ENCODE assay signal across 32 cellular contexts in genomic region chr5:59731829-59732228, GRCh38.
"Had no signal": no experiment of that assay in that cellular context is flagged by ENCODE, and none has a peak within 500 bp of the region (broad histone marks: within the 10 kb centered on the region; RNA-seq: fewer than 3 reads in every experiment).

No MANE protein-coding gene starts in this region.

- ATAC-seq: naive thymus-derived CD4-positive, alpha-beta T cell; natural killer cell; psoas muscle; right cardiac atrium; sciatic nerve; stimulated activated memory B cell treated with anti-CD40 and anti-IgM and Interleukin-4, amounts not matched to agents 10 μg/mL and 1 μg/mL and 100 μg/mL, for 72 hours; stimulated activated naive CD8-positive, alpha-beta T cell treated with anti-CD3 and anti-CD28 coated beads, Interleukin-15, amount 100 ng/mL, for 72 hours; stimulated activated naive CD8-positive, alpha-beta T cell treated with anti-CD3 and anti-CD28 coated beads, Interleukin-15, Interleukin-2, amounts not matched to agents 100 U/mL and 50 U/mL, for 24 hours; upper lobe of right lung had no signal

- DNase-seq: naive thymus-derived CD4-positive, alpha-beta T cell; natural killer cell; occipital lobe; ovary; posterior cingulate gyrus; psoas muscle; right cardiac atrium; spleen; stimulated activated CD4-positive, alpha-beta T cell treated with anti-CD3 and anti-CD28 coated beads, Interleukin-12 subunit alpha, Interleukin-12 subunit beta, amount 100 ng/mL, for 4 hours; stimulated activated CD4-positive, alpha-beta T cell treated with anti-CD3 and anti-CD28 coated beads, Interleukin-1b, Interleukin-23, amount 100 ng/mL, for 48 hours; stimulated activated CD4-positive, alpha-beta T cell treated with anti-CD3 and anti-CD28 coated beads, Interleukin-4, amount 100 ng/mL, for 1 hour; stimulated activated CD4-positive, alpha-beta T cell treated with anti-CD3 and anti-CD28 coated beads, Interleukin-4, amount 100 ng/mL, for 4 hours; stimulated activated CD8-positive, alpha-beta memory T cell treated with anti-CD3 and anti-CD28 coated beads, Interleukin-4, amount 100 ng/mL, for 48 hours; stimulated activated naive CD4-positive, alpha-beta T cell; stimulated activated naive CD8-positive, alpha-beta T cell treated with anti-CD3 and anti-CD28 coated beads, Interleukin-15, amount 100 ng/mL, for 72 hours; stimulated activated naive CD8-positive, alpha-beta T cell treated with anti-CD3 and anti-CD28 coated beads, Interleukin-15, Interleukin-2, amounts not matched to agents 100 U/mL and 50 U/mL, for 24 hours; substantia nigra; testis; tibial artery; transverse colon; upper lobe of right lung; uterus had no signal

- H3K4me1 Mint-ChIP-seq: naive thymus-derived CD4-positive, alpha-beta T cell; natural killer cell; stimulated activated naive CD8-positive, alpha-beta T cell treated with anti-CD3 and anti-CD28 coated beads, Interleukin-15, amount 100 ng/mL, for 72 hours had no signal

- H3K9me3 Mint-ChIP-seq: naive thymus-derived CD4-positive, alpha-beta T cell; natural killer cell; nephron; neural progenitor cell; stimulated activated memory B cell treated with anti-CD40 and anti-IgM and Interleukin-4, amounts not matched to agents 10 μg/mL and 1 μg/mL and 100 μg/mL, for 72 hours; stimulated activated naive CD8-positive, alpha-beta T cell treated with anti-CD3 and anti-CD28 coated beads, Interleukin-15, amount 100 ng/mL, for 72 hours; type B pancreatic cell had no signal

- H3K27me3 ChIP-seq: neural progenitor cell, ovary, spleen, suprapubic skin, testis, tibial artery, transverse colon, upper lobe of right lung, uterus had no signal

- H3K4me2 ChIP-seq: neural progenitor cell, smooth muscle cell had no signal

- H3K27me3 Mint-ChIP-seq: progenitor cell of endocrine pancreas; stimulated activated memory B cell treated with anti-CD40 and anti-IgM and Interleukin-4, amounts not matched to agents 10 μg/mL and 1 μg/mL and 100 μg/mL, for 72 hours; stimulated activated naive CD8-positive, alpha-beta T cell treated with anti-CD3 and anti-CD28 coated beads, Interleukin-15, amount 100 ng/mL, for 72 hours had no signal

- H3K4me1 ChIP-seq: parathyroid adenoma, psoas muscle, spleen, suprapubic skin, testis, tibial artery, transverse colon, upper lobe of right lung, uterus had no signal

- H3K4me3 ChIP-seq: neural progenitor cell, ovary, psoas muscle, skin epidermis, smooth muscle cell, spleen, suprapubic skin, testis, tibial artery, transverse colon, upper lobe of right lung, uterus had no signal

- H3K27ac ChIP-seq: neural progenitor cell, ovary, parathyroid adenoma, psoas muscle, spleen, suprapubic skin, testis, tibial artery, transverse colon, upper lobe of right lung, uterus had no signal

- H3K9ac ChIP-seq: neural progenitor cell, parathyroid adenoma had no signal

- H3K27ac Mint-ChIP-seq: naive thymus-derived CD4-positive, alpha-beta T cell; natural killer cell; nephron; neural progenitor cell; progenitor cell of endocrine pancreas; stimulated activated memory B cell treated with anti-CD40 and anti-IgM and Interleukin-4, amounts not matched to agents 10 μg/mL and 1 μg/mL and 100 μg/mL, for 72 hours; stimulated activated naive CD8-positive, alpha-beta T cell treated with anti-CD3 and anti-CD28 coated beads, Interleukin-15, amount 100 ng/mL, for 72 hours; type B pancreatic cell had no signal

- H3K36me3 ChIP-seq: neural progenitor cell, ovary, spleen, suprapubic skin, tibial artery, transverse colon, upper lobe of right lung, uterus had no signal

- H2AFZ ChIP-seq: neural progenitor cell, parathyroid adenoma had no signal

- H3K36me3 Mint-ChIP-seq: naive thymus-derived CD4-positive, alpha-beta T cell; natural killer cell; neural progenitor cell; stimulated activated memory B cell treated with anti-CD40 and anti-IgM and Interleukin-4, amounts not matched to agents 10 μg/mL and 1 μg/mL and 100 μg/mL, for 72 hours had no signal

- H3K9me3 ChIP-seq: ovary, psoas muscle, spleen, suprapubic skin, testis, tibial artery, transverse colon, upper lobe of right lung, uterus had no signal

- H3K4me3 Mint-ChIP-seq: naive thymus-derived CD4-positive, alpha-beta T cell; natural killer cell; nephron; neural progenitor cell; stimulated activated memory B cell treated with anti-CD40 and anti-IgM and Interleukin-4, amounts not matched to agents 10 μg/mL and 1 μg/mL and 100 μg/mL, for 72 hours; stimulated activated naive CD8-positive, alpha-beta T cell treated with anti-CD3 and anti-CD28 coated beads, Interleukin-15, amount 100 ng/mL, for 72 hours; type B pancreatic cell had no signal
